In the genomic region with DNA sequence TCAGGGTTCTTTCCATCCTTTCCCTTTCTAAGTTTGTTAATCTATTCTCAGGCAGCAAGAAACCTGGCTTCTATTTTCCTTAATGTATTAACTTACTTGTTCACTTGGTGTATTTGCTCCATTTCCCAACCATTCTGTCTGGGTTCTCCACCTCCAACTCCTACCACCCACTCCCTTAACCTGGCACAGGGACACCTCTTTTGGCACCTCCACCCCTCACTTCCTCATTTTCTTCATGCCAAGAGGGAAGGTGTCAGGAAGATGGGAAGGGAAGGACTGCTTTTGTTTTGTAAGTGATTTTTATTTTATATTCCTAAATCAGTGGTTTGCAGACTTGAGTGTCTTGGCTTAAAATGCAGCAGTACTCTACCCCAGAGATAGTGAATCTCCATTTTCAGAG, we compare ENCODE assay signal across 31 cellular contexts.
"Had no signal": no experiment of that assay in that cellular context is flagged by ENCODE, and none has a peak within 500 bp of the region (broad histone marks: within the 10 kb centered on the region; RNA-seq: fewer than 3 reads in every experiment).

No MANE protein-coding gene starts in this region.

- H3K27me3 ChIP-seq: ovary, right lobe of liver, sigmoid colon, suprapubic skin, testis, tibial artery, transverse colon, upper lobe of right lung, vagina had no signal

- DNase-seq: naive B cell; naive thymus-derived CD8-positive, alpha-beta T cell; nephron progenitor cell; occipital lobe; ovary; posterior cingulate gyrus; psoas muscle; right cardiac atrium; right lobe of liver; sigmoid colon; stimulated activated CD4-positive, alpha-beta T cell treated with anti-CD3 and anti-CD28 coated beads, Interleukin-1b, Interleukin-23, amount 100 ng/mL, for 48 hours; stimulated activated CD4-positive, alpha-beta T cell treated with anti-CD3 and anti-CD28 coated beads, Interleukin-4, amount 100 ng/mL, for 1 hour; stimulated activated CD4-positive, alpha-beta T cell treated with anti-CD3 and anti-CD28 coated beads, Interleukin-4, amount 100 ng/mL, for 4 hours; stimulated activated CD8-positive, alpha-beta memory T cell treated with anti-CD3 and anti-CD28 coated beads, Interleukin-4, amount 100 ng/mL, for 48 hours; stimulated activated naive B cell treated with anti-CD40 and anti-IgM and Interleukin-4, amounts not matched to agents 10 μg/mL and 1 μg/mL and 100 μg/mL, for 72 hours; stimulated activated naive CD4-positive, alpha-beta T cell treated with Interleukin-2 at 50 U/mL for 16 hours; substantia nigra; testis; tibial artery; transverse colon; upper lobe of right lung had no signal

- H3K36me3 ChIP-seq: ovary had no signal

- ATAC-seq: naive thymus-derived CD8-positive, alpha-beta T cell; natural killer cell treated with Interleukin-12 subunit alpha and Interleukin-12 subunit beta and Interleukin-15 and Interleukin-18, amount 100 ng/mL, for 72 hours; psoas muscle; right cardiac atrium; right lobe of liver; stimulated activated naive B cell treated with anti-CD40 and anti-IgM and Interleukin-4, amounts not matched to agents 10 μg/mL and 1 μg/mL and 100 μg/mL, for 72 hours had no signal

- H3K27me3 Mint-ChIP-seq: naive B cell; natural killer cell treated with Interleukin-12 subunit alpha and Interleukin-12 subunit beta and Interleukin-15 and Interleukin-18, amount 100 ng/mL, for 72 hours; progenitor cell of endocrine pancreas; stimulated activated naive B cell treated with anti-CD40 and anti-IgM and Interleukin-4, amounts not matched to agents 10 μg/mL and 1 μg/mL and 100 μg/mL, for 72 hours; stimulated activated naive CD8-positive, alpha-beta T cell treated with anti-CD3 and anti-CD28 coated beads, Interleukin-15, Interleukin-2, amounts not matched to agents 100 ng/mL and 50 ng/mL, for 24 hours; type B pancreatic cell had no signal

- H3K9me3 Mint-ChIP-seq: nephron progenitor cell, type B pancreatic cell had no signal

- H3K36me3 Mint-ChIP-seq: naive thymus-derived CD8-positive, alpha-beta T cell had no signal

- H2AFZ ChIP-seq: parathyroid adenoma had no signal

- H3K9me3 ChIP-seq: ovary, psoas muscle, right lobe of liver, sigmoid colon, suprapubic skin, testis, tibial artery, transverse colon, upper lobe of right lung, vagina had no signal

- H3K4me1 Mint-ChIP-seq: naive thymus-derived CD8-positive, alpha-beta T cell had no signal

- FAIRE-seq: small intestine, urothelium cell line had no signal

- H3K27ac ChIP-seq: ovary, parathyroid adenoma, psoas muscle, right lobe of liver, sigmoid colon, suprapubic skin, testis, tibial artery, transverse colon, upper lobe of right lung, vagina had no signal

- H3K4me3 ChIP-seq: ovary, psoas muscle, right lobe of liver, sigmoid colon, suprapubic skin, testis, tibial artery, transverse colon, upper lobe of right lung, vagina had no signal

- H3K4me1 ChIP-seq: parathyroid adenoma, right lobe of liver, testis, upper lobe of right lung had no signal

- H3K4me3 Mint-ChIP-seq: naive B cell; naive thymus-derived CD8-positive, alpha-beta T cell; natural killer cell treated with Interleukin-12 subunit alpha and Interleukin-12 subunit beta and Interleukin-15 and Interleukin-18, amount 100 ng/mL, for 72 hours; nephron progenitor cell; neural crest cell; stimulated activated naive B cell treated with anti-CD40 and anti-IgM and Interleukin-4, amounts not matched to agents 10 μg/mL and 1 μg/mL and 100 μg/mL, for 72 hours; stimulated activated naive CD8-positive, alpha-beta T cell treated with anti-CD3 and anti-CD28 coated beads, Interleukin-15, Interleukin-2, amounts not matched to agents 100 ng/mL and 50 ng/mL, for 24 hours; type B pancreatic cell had no signal

- H3K9ac ChIP-seq: parathyroid adenoma had no signal

- H3K27ac Mint-ChIP-seq: naive thymus-derived CD8-positive, alpha-beta T cell; natural killer cell treated with Interleukin-12 subunit alpha and Interleukin-12 subunit beta and Interleukin-15 and Interleukin-18, amount 100 ng/mL, for 72 hours; nephron progenitor cell; stimulated activated naive B cell treated with anti-CD40 and anti-IgM and Interleukin-4, amounts not matched to agents 10 μg/mL and 1 μg/mL and 100 μg/mL, for 72 hours; stimulated activated naive CD8-positive, alpha-beta T cell treated with anti-CD3 and anti-CD28 coated beads, Interleukin-15, Interleukin-2, amounts not matched to agents 100 ng/mL and 50 ng/mL, for 24 hours; type B pancreatic cell had no signal
